Comparison of ENCODE assay signal across 8 cellular contexts in the genomic region with DNA sequence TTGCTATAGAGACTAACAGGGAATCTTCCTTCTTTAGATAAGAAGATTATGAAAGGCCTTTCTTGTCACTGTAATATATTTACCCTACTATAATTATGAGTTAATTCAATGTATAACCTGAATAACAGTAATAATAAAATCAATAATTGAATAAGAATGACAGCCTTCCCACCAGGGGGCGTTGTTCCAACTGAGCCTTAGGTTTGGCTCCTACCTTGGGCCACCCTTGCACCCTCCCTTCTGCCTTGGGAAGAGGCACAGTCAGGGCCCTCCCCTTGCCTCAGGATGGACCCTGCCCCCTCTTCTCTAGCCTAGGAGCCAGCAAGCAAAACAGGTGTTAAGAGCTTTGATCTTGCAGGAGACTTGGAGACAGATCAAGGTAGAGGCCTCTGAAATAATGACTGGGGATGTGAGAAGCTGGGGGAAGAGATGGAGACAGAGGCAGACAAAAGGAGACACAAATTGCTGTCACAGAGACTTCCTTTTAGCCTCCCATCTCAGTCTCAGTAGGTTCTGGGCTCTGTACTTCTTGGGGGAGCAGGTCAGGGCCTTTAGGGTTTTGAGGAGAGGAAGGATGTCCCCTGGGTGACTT. TPM values are rescaled to one million over a fixed set of nuclear protein-coding genes. Genes with fewer than 3 reads are reported as not detected.
DNase-seq lines count a peak whose midpoint lies in the region; ATAC-seq and TF ChIP-seq lines count a peak whose summit lies in the region.

No MANE protein-coding gene starts in this region.

- TF ChIP-seq CTCF in left ventricle myocardium inferior (IDR thresholded peaks at IDR 0.05; ENCODE audit: borderline replicate concordance) (peak; percentile 41), fibroblast of mammary gland (conservative IDR thresholded peaks at IDR 0.05; ENCODE audit: control insufficient read depth, insufficient read depth, low read depth, low read length) (peak; percentile 52)

- peaks cover 15% of the 10 kb centered on the region for H3K27me3 Mint-ChIP-seq in activated CD4-positive, alpha-beta T cell treated with anti-CD3 and anti-CD28 coated beads for 36 hours

- H3K36me3 ChIP-seq in left ventricle myocardium inferior: no peaks in the 10 kb centered on the region

- no peak overlapping the region for H3K4me3 ChIP-seq in left ventricle myocardium inferior
- H3K4me3 ChIP-seq in fibroblast of mammary gland (ENCODE audit: control insufficient read depth, low read depth, low read length): no peak overlapping the region

- H3K4me3 Mint-ChIP-seq in activated CD4-positive, alpha-beta T cell treated with anti-CD3 and anti-CD28 coated beads for 36 hours: no peak overlapping the region

- no peak overlapping the region for H3K27ac Mint-ChIP-seq in activated CD4-positive, alpha-beta T cell treated with anti-CD3 and anti-CD28 coated beads for 36 hours

- H3K4me1 Mint-ChIP-seq in activated CD4-positive, alpha-beta T cell treated with anti-CD3 and anti-CD28 coated beads for 36 hours: no peaks in the 10 kb centered on the region

- no peaks in the 10 kb centered on the region for H3K9me3 ChIP-seq in left ventricle myocardium inferior (replicated peaks)

- no peaks in the 10 kb centered on the region for H3K9me3 Mint-ChIP-seq in activated CD4-positive, alpha-beta T cell treated with anti-CD3 and anti-CD28 coated beads for 36 hours (ENCODE audit: low read depth)

- DNase-seq in left ventricle myocardium inferior (no peak), cardiac septum (ENCODE audit: low spot score) (no peak), fibroblast of mammary gland (ENCODE audit: low read depth) (peak; percentile 28), NCI-H510A treated with DMSO at 0.1 percent for 48 hours (lab: John Stamatoyannopoulos, UW) (no peak), amniotic stem cell (lab: John Stamatoyannopoulos, UW) (no peak)
- peak; percentile 49 for DNase-seq in activated CD4-positive, alpha-beta T cell treated with anti-CD3 and anti-CD28 coated beads for 36 hours
- DNase-seq in stimulated activated naive CD4-positive, alpha-beta T cell treated with Interleukin-2 at 50 U/mL for 16 hours (lab: John Stamatoyannopoulos, UW): peak; percentile 14

- no peaks in the 10 kb centered on the region for H3K4me1 ChIP-seq in left ventricle myocardium inferior

- ATAC-seq in activated CD4-positive, alpha-beta T cell treated with anti-CD3 and anti-CD28 coated beads for 36 hours: no peak
- no peak for ATAC-seq in HG03342 (IDR thresholded peaks at IDR 0.05; ENCODE audit: unreplicated experiment)

- POLR2A ChIA-PET in activated CD4-positive, alpha-beta T cell treated with anti-CD3 and anti-CD28 coated beads for 36 hours (lab: Charles Lee): no interaction called here

- intact Hi-C loops in left ventricle myocardium inferior (cut with micrococcal nuclease) (no loop called here), cardiac septum (cut with DNase I) (no loop called here)
- intact Hi-C loops in activated CD4-positive, alpha-beta T cell treated with anti-CD3 and anti-CD28 coated beads for 36 hours (cut with DNase I, micrococcal nuclease): no loop called here

- H3K27me3 ChIP-seq in left ventricle myocardium inferior (ENCODE audit: low read depth): peaks cover 94% of the 10 kb centered on the region

- no peak overlapping the region for H3K27ac ChIP-seq in left ventricle myocardium inferior (replicated peaks)

- CTCF ChIA-PET in activated CD4-positive, alpha-beta T cell treated with anti-CD3 and anti-CD28 coated beads for 36 hours (lab: Charles Lee): interaction anchor here (0.6 to 1.2 kb wide), 2 partner anchors 12 to 1680 kb away, joined by 3 to 5 read pairs; no protein-coding TSS in a partner anchor

- H3K36me3 Mint-ChIP-seq in activated CD4-positive, alpha-beta T cell treated with anti-CD3 and anti-CD28 coated beads for 36 hours (ENCODE audit: low read depth): no peaks in the 10 kb centered on the region

RNA-seq across cellular contexts. Expression of a gene that starts 40.1 kb away (rescaled TPM):
- total RNA-seq in left ventricle myocardium inferior (2.1 TPM), cardiac septum (0.75 TPM)
- not detected for total RNA-seq in activated CD4-positive, alpha-beta T cell treated with anti-CD3 and anti-CD28 coated beads for 36 hours

Comparison
In these comparisons a context has a peak if more than half of its experiments do, and no peak if none do; other contexts are left out.
1. DNase-seq: peak in activated CD4-positive, alpha-beta T cell treated with anti-CD3 and anti-CD28 coated beads for 36 hours (single experiment), fibroblast of mammary gland (single experiment) and stimulated activated naive CD4-positive, alpha-beta T cell treated with Interleukin-2 at 50 U/mL for 16 hours (single experiment); none in left ventricle myocardium inferior (single experiment), cardiac septum (single experiment), NCI-H510A treated with DMSO at 0.1 percent for 48 hours (single experiment) and amniotic stem cell (single experiment).